ENCODE assay signal across 11 cellular contexts in the genomic region with DNA sequence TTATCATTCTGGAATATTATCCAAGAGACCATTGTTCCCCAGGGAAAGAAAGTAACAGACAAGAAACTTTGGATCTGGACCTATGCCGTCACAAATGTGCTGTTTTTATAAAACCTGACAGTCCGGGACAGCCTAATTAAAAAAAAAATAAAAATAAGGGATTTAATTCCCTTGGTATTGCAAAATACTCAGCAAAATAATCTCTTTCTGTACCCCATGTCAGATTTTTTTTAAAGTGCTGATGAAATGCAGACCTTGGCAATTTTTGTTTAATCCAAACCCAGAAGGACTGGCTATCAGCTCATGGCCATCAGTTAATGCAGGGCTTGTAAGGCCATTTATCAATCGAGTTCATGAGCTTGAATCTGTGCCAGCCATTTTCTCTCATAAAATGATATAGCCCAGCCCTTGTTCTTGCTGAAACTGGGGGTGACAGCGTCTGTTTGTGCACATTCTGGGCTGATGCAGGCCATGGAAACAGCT.
"Had no signal": no experiment of that assay in that cellular context is flagged by ENCODE, and none has a peak within 500 bp of the region (broad histone marks: within the 10 kb centered on the region; RNA-seq: fewer than 3 reads in every experiment).

No MANE protein-coding gene starts in this region.

- H3K4me3 ChIP-seq: skin epidermis, tibial nerve had no signal

- ATAC-seq: left lobe of liver; naive thymus-derived CD8-positive, alpha-beta T cell; T-cell had no signal

- DNase-seq: activated gamma-delta T cell treated with Interleukin-2 at 50 U/mL for 16 hours; activated T-cell treated with anti-CD3 and anti-CD28 coated beads, Interleukin-2, amount 50 U/mL, for 24 hours; anterior cingulate cortex; islet precursor cell; naive thymus-derived CD8-positive, alpha-beta T cell; stimulated activated naive CD4-positive, alpha-beta T cell; T-cell; T-helper 9 cell had no signal
